Comparison of ENCODE assay signal across 8 cellular contexts in genomic region chr22:38271927-38272372, GRCh38. TPM values are rescaled to one million over a fixed set of nuclear protein-coding genes. Genes with fewer than 3 reads are reported as not detected.
A peak's percentile ranks its signal among the peaks of the same experiment; 100 is the strongest.
DNase-seq lines count a peak whose midpoint lies in the region; ATAC-seq and FAIRE-seq lines count a peak whose summit lies in the region.

No MANE protein-coding gene starts in this region.

- DNase-seq in NCI-H1436 (lab: John Stamatoyannopoulos, UW), result peak; percentile 39
- no peak for DNase-seq in NCI-H1436 treated with DMSO at 0.1 percent for 48 hours (lab: John Stamatoyannopoulos, UW)
- DNase-seq in NCI-H2171 treated with DMSO at 0.1 percent for 48 hours (lab: John Stamatoyannopoulos, UW), result peak; percentile 77
- DNase-seq in cerebellum (ENCODE audit: low spot score), result peak; percentile 63
- DNase-seq in memory B cell (ENCODE audit: low spot score in 2 of 2), result no peak
- DNase-seq in urothelium cell line (ENCODE audit: low spot score), result peak; percentile 31
- no peak for DNase-seq in NCI-H510A treated with DMSO at 0.1 percent for 48 hours (lab: John Stamatoyannopoulos, UW)
- no peak for DNase-seq in GM19240 (ENCODE audit: insufficient read length, low spot score)

- H3K27ac Mint-ChIP-seq in memory B cell, result peak overlapping the region; percentile 47

- peak; percentile 13 for ATAC-seq in memory B cell (ENCODE audit: low read depth)

- no peaks in the 10 kb centered on the region for H3K27me3 Mint-ChIP-seq in memory B cell

- H3K4me3 Mint-ChIP-seq in memory B cell, result peak overlapping the region; percentile 87

- no peak for FAIRE-seq in urothelium cell line (lab: Jason Lieb, UNC)

- H3K4me1 Mint-ChIP-seq in memory B cell, result peaks cover 20% of the 10 kb centered on the region

- no peaks in the 10 kb centered on the region for H3K36me3 Mint-ChIP-seq in memory B cell

- no peaks in the 10 kb centered on the region for H3K9me3 Mint-ChIP-seq in memory B cell

RNA-seq across cellular contexts. Expression of gene TMEM184B, which starts 0.9 kb away (rescaled TPM):
- 23.8 TPM for total RNA-seq in cerebellum

RNA-seq across cellular contexts. Expression of gene CSNK1E, which starts 45.3 kb away (rescaled TPM):
- 157 TPM for total RNA-seq in cerebellum

Comparison
In these comparisons a context has a peak if more than half of its experiments do, and no peak if none do; other contexts are left out.
1. DNase-seq: peak in NCI-H1436 (single experiment), NCI-H2171 treated with DMSO at 0.1 percent for 48 hours (single experiment), cerebellum (single experiment) and urothelium cell line (single experiment); none in NCI-H1436 treated with DMSO at 0.1 percent for 48 hours (single experiment), memory B cell (0 of 2), NCI-H510A treated with DMSO at 0.1 percent for 48 hours (single experiment) and GM19240 (single experiment).